ENCODE assay signal across 1 cellular context in genomic region chr10:27155073-27155754, GRCh38.
TF ChIP-seq lines count a peak whose summit lies in the region.

MASTL (plus strand) TSS chr10:27155352; CDS start chr10:27155427, 75 bp downstream.

TF ChIP-seq in K562, 482 proteins besides CTCF, POLR2A, EP300 and RAD21 (continued from another document):
- TF ChIP-seq ZNF354B (CRISPR knock-in tag; IDR thresholded peaks at IDR 0.05) (no peak), ZBTB7A (IDR thresholded peaks at IDR 0.05; ENCODE audit: borderline replicate concordance, control insufficient read depth, low read depth, low read length) (peak; percentile 72; the same call in 1 of the 2 replicates), SIN3A (IDR thresholded peaks at IDR 0.05; ENCODE audit: borderline replicate concordance in 2 of 2, control insufficient read depth in 1 of 2, low read depth in 2 of 2, low read length in 2 of 2) (peak in 1 of 2 experiments; percentile 56; a peak in 1 of 4 replicates), MCM3 (IDR thresholded peaks at IDR 0.05) (no peak), NR2C1 (IDR thresholded peaks at IDR 0.05) (no peak), NR2C1 (tag; IDR thresholded peaks at IDR 0.05) (no peak), TCF7L2 (IDR thresholded peaks at IDR 0.05; ENCODE audit: low read depth, low read length) (no peak), KLF13 (tag; IDR thresholded peaks at IDR 0.05; ENCODE audit: borderline replicate concordance, low read depth) (peak; percentile 35; the same call in 1 of the 2 replicates), ATF3 (IDR thresholded peaks at IDR 0.05) (peak; percentile 97), ATF3 (CRISPR knock-in tag; conservative IDR thresholded peaks at IDR 0.05) (no peak), CREM (IDR thresholded peaks at IDR 0.05; ENCODE audit: low read depth) (peak; percentile 98), ZNF584 (CRISPR knock-in tag; IDR thresholded peaks at IDR 0.05; ENCODE audit: low read depth) (no peak), HDAC1 (IDR thresholded peaks at IDR 0.05) (peak in 1 of 2 experiments; percentile 79; a peak in 2 of 4 replicates), POLR2AphosphoS2 (IDR thresholded peaks at IDR 0.05; ENCODE audit: low read length) (0 out of 2 replicates have a peak, but pooled peaks have one; percentile 59), FIP1L1 (IDR thresholded peaks at IDR 0.05; ENCODE audit: low read depth, low read length, poor library complexity, severe bottlenecking) (peak; percentile 72), ZNF511 (CRISPR knock-in tag; IDR thresholded peaks at IDR 0.05) (peak; percentile 21; the same call in 1 of the 2 replicates), THRAP3 (IDR thresholded peaks at IDR 0.05; ENCODE audit: borderline replicate concordance) (no peak), MAZ (CRISPR knock-in tag; conservative IDR thresholded peaks at IDR 0.05 in 1 of 2, IDR thresholded peaks at IDR 0.05 in 1 of 2) (peak; percentile 77 to 89), ZNF197 (CRISPR knock-in tag; IDR thresholded peaks at IDR 0.05; ENCODE audit: low read depth) (no peak), CREB1 (IDR thresholded peaks at IDR 0.05) (peak; percentile 96), CREB1 (CRISPR knock-in tag; IDR thresholded peaks at IDR 0.05) (peak; percentile 95), RBM25 (IDR thresholded peaks at IDR 0.05; ENCODE audit: low read depth, low read length, severe bottlenecking) (no peak), FOXP4 (CRISPR knock-in tag; IDR thresholded peaks at IDR 0.05; ENCODE audit: borderline replicate concordance) (peak; percentile 81; the same call in 1 of the 2 replicates), ID3 (CRISPR knock-in tag; IDR thresholded peaks at IDR 0.05) (no peak), ID3 (tag; IDR thresholded peaks at IDR 0.05) (0 out of 2 replicates have a peak, but pooled peaks have one; percentile 33), U2AF2 (optimal IDR thresholded peaks at IDR 0.05; ENCODE audit: low read depth, low read length) (no peak), PHF8 (IDR thresholded peaks at IDR 0.05; ENCODE audit: borderline replicate concordance, low read length) (peak; percentile 89; the same call in 1 of the 2 replicates), NR4A1 (CRISPR knock-in tag; IDR thresholded peaks at IDR 0.05) (no peak), NR4A1 (tag; IDR thresholded peaks at IDR 0.05) (no peak), TCF15 (CRISPR knock-in tag; IDR thresholded peaks at IDR 0.05) (no peak), NEUROD1 (IDR thresholded peaks at IDR 0.05; ENCODE audit: borderline replicate concordance, low read depth, low read length, partially characterized antibody) (peak; percentile 14), ZBTB9 (CRISPR knock-in tag; IDR thresholded peaks at IDR 0.05) (no peak), CLOCK (CRISPR knock-in tag; IDR thresholded peaks at IDR 0.05; ENCODE audit: borderline replicate concordance) (no peak), POLR2AphosphoS5 (IDR thresholded peaks at IDR 0.05; ENCODE audit: control insufficient read depth, insufficient read depth, low read depth, low read length) (peak; percentile 92)
TF ChIP-seq in K562: peak in this region for 100.
